Comparison of ENCODE assay signal across 12 cellular contexts in the genomic region with DNA sequence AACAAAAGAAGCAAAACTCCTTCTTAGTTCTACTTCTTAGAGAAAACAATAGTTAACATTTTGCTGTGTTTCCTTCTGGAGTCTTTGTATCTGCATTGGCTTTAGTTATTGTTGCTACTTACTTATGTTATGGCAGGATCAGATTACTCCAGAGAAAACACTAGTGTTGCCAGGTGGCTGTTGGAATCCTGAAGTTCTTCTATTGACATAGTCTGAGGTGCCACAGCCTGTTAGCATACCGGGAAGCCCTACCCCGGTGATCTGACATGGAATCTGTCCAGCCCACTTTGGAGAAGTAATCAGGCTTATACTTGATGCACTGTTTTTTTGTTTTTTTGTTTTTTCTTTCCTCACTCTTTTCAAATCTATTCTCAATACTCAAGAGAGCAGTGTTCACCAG.
DNase-seq lines count a peak whose midpoint lies in the region; ATAC-seq and TF ChIP-seq lines count a peak whose summit lies in the region.
"Had no signal": no experiment of that assay in that cellular context is flagged by ENCODE, and none has a peak within 500 bp of the region (broad histone marks: within the 10 kb centered on the region; RNA-seq: fewer than 3 reads in every experiment).

No MANE protein-coding gene starts in this region.

- H3K36me3 ChIP-seq in left lung, result no peaks in the 10 kb centered on the region

- TF ChIP-seq CTCF in left lung (IDR thresholded peaks at IDR 0.05), result no peak

- no peaks in the 10 kb centered on the region for H3K27me3 ChIP-seq in left lung

- intact Hi-C loops in left lung (cut with DNase I), result no loop called here

- peaks cover 0 to 13% of the 10 kb centered on the region in 2 donors for H3K9me3 ChIP-seq in left lung

- DNase-seq in COR-L47 (lab: John Stamatoyannopoulos, UW) (peak; percentile 29), NCI-H2029 treated with DMSO at 0.1 percent for 48 hours (lab: John Stamatoyannopoulos, UW) (peak; percentile 84), SHP77 (lab: John Stamatoyannopoulos, UW) (peak; percentile 39 to 50), left lung (no peak), NCI-H226 (no peak), putamen (ENCODE audit: low spot score) (no peak), NCI-H1436 treated with DMSO at 0.1 percent for 48 hours (lab: John Stamatoyannopoulos, UW) (no peak)
- no peak for DNase-seq in activated CD4-positive, alpha-beta T cell treated with anti-CD3 and anti-CD28 coated beads for 4 hours
- DNase-seq: DND-41, head of caudate nucleus, MV-4-11, OCI-M1 had no signal

- H3K4me3 ChIP-seq in left lung, result no peak overlapping the region

- no peaks in the 10 kb centered on the region for H3K4me1 ChIP-seq in left lung

- no peak overlapping the region for H3K27ac ChIP-seq in left lung

- peak; percentile 96 for ATAC-seq in left lung

Comparison
In these comparisons a context has a peak if more than half of its experiments do, and no peak if none do; other contexts are left out.
1. DNase-seq: peak in COR-L47 (single experiment), NCI-H2029 treated with DMSO at 0.1 percent for 48 hours (single experiment) and SHP77 (2 of 2); none in left lung (0 of 2), NCI-H226 (single experiment), putamen (single experiment), activated CD4-positive, alpha-beta T cell treated with anti-CD3 and anti-CD28 coated beads for 4 hours (0 of 2) and NCI-H1436 treated with DMSO at 0.1 percent for 48 hours (single experiment).